ENCODE assay signal across 1 cellular context in genomic region chr17:2723997-2724782, GRCh38.
TF ChIP-seq lines count a peak whose summit lies in the region.

No MANE protein-coding gene starts in this region.

TF ChIP-seq in SK-N-SH, 30 proteins besides CTCF, POLR2A, EP300 and RAD21 (continued from another document):
- TF ChIP-seq ZBTB33 (IDR thresholded peaks at IDR 0.05; ENCODE audit: borderline replicate concordance, low read depth) (no peak), NRF1 (IDR thresholded peaks at IDR 0.05; ENCODE audit: low read depth, low read length) (no peak), FOXM1 (IDR thresholded peaks at IDR 0.05; ENCODE audit: low read depth) (no peak), REST (IDR thresholded peaks at IDR 0.05; ENCODE audit: low read depth, low read length) (no peak), EZH2phosphoT487 (IDR thresholded peaks at IDR 0.05; ENCODE audit: borderline replicate concordance, low read depth) (no peak), SIN3A (IDR thresholded peaks at IDR 0.05; ENCODE audit: borderline replicate concordance, low read depth, low read length) (no peak), RCOR1 (IDR thresholded peaks at IDR 0.05; ENCODE audit: low read length) (no peak), USF1 (IDR thresholded peaks at IDR 0.05; ENCODE audit: borderline replicate concordance, low read depth) (no peak), FOXJ3 (CRISPR knock-in tag; IDR thresholded peaks at IDR 0.05) (no peak)
